ENCODE assay signal across 9 cellular contexts in genomic region chr20:47487175-47487917, GRCh38. TPM values are rescaled to one million over a fixed set of nuclear protein-coding genes. Genes with fewer than 3 reads are reported as not detected.
DNase-seq lines count a peak whose midpoint lies in the region; ATAC-seq lines count a peak whose summit lies in the region.
"Had no signal": no experiment of that assay in that cellular context is flagged by ENCODE, and none has a peak within 500 bp of the region (broad histone marks: within the 10 kb centered on the region; RNA-seq: fewer than 3 reads in every experiment).

No MANE protein-coding gene starts in this region.

- H3K9me3 ChIP-seq in MG63: no peaks in the 10 kb centered on the region
- H3K9me3 ChIP-seq: neutrophil had no signal

- H3K27me3 ChIP-seq in MG63: no peaks in the 10 kb centered on the region
- H3K27me3 ChIP-seq: neutrophil had no signal

- H3K4me3 ChIP-seq in MG63: no peak overlapping the region

- H3K36me3 Mint-ChIP-seq in T-helper 1 cell treated with Interleukin-12 subunit alpha and Interleukin-12 subunit beta and Interleukin-4 antibody, amounts not matched to agents 30 μg/mL and 1 μg/mL, for 36 hours (ENCODE audit: low read depth): peaks cover 6% of the 10 kb centered on the region

- DNase-seq in central memory CD4-positive, alpha-beta T cell: peak; percentile 63
- DNase-seq in stimulated activated CD4-positive, alpha-beta T cell treated with anti-CD3 and anti-CD28 coated beads, Interleukin-2, amount 100 ng/mL, for 24 hours: peak; percentile 67
- DNase-seq in MG63: no peak
- no peak for DNase-seq in NCI-H1105 treated with DMSO at 0.1 percent for 48 hours (lab: John Stamatoyannopoulos, UW)
- no peak for DNase-seq in NCI-H510A treated with DMSO at 0.1 percent for 48 hours (lab: John Stamatoyannopoulos, UW)

- H3K27me3 Mint-ChIP-seq in T-helper 1 cell treated with Interleukin-12 subunit alpha and Interleukin-12 subunit beta and Interleukin-4 antibody, amounts not matched to agents 30 μg/mL and 1 μg/mL, for 36 hours (ENCODE audit: low read depth): no peaks in the 10 kb centered on the region

- H3K4me3 Mint-ChIP-seq in T-helper 1 cell treated with Interleukin-12 subunit alpha and Interleukin-12 subunit beta and Interleukin-4 antibody, amounts not matched to agents 30 μg/mL and 1 μg/mL, for 36 hours: peak overlapping the region; percentile 53

- H3K9me3 Mint-ChIP-seq in T-helper 1 cell treated with Interleukin-12 subunit alpha and Interleukin-12 subunit beta and Interleukin-4 antibody, amounts not matched to agents 30 μg/mL and 1 μg/mL, for 36 hours: no peaks in the 10 kb centered on the region

- no peaks in the 10 kb centered on the region for H3K36me3 ChIP-seq in MG63
- H3K36me3 ChIP-seq: neutrophil had no signal

- peak; percentile 72 for ATAC-seq in GM19043 (IDR thresholded peaks at IDR 0.05; ENCODE audit: low read depth, unreplicated experiment)
- ATAC-seq in HG03064 (IDR thresholded peaks at IDR 0.05; ENCODE audit: low read depth, unreplicated experiment): peak; percentile 58

- H3K27ac Mint-ChIP-seq in T-helper 1 cell treated with Interleukin-12 subunit alpha and Interleukin-12 subunit beta and Interleukin-4 antibody, amounts not matched to agents 30 μg/mL and 1 μg/mL, for 36 hours: peak overlapping the region; percentile 95

- peaks cover 45% of the 10 kb centered on the region for H3K4me1 Mint-ChIP-seq in T-helper 1 cell treated with Interleukin-12 subunit alpha and Interleukin-12 subunit beta and Interleukin-4 antibody, amounts not matched to agents 30 μg/mL and 1 μg/mL, for 36 hours (ENCODE audit: low read depth)

RNA-seq across cellular contexts. Expression of gene NCOA3, which starts 14.3 kb away (rescaled TPM):
- 9.2 and 15.3 TPM in 2 replicates for total RNA-seq in MG63 (2014; rRNA removed; shearing (Covaris generic); ENCODE audit: low replicate concordance)

Comparison
In these comparisons a context has a peak if more than half of its experiments do, and no peak if none do; other contexts are left out.
1. DNase-seq: peak in central memory CD4-positive, alpha-beta T cell (single experiment) and stimulated activated CD4-positive, alpha-beta T cell treated with anti-CD3 and anti-CD28 coated beads, Interleukin-2, amount 100 ng/mL, for 24 hours (2 of 2); none in MG63 (single experiment), NCI-H1105 treated with DMSO at 0.1 percent for 48 hours (single experiment) and NCI-H510A treated with DMSO at 0.1 percent for 48 hours (single experiment).